ENCODE assay signal across 20 cellular contexts in genomic region chr4:13238936-13239335, GRCh38.
"Had no signal": no experiment of that assay in that cellular context is flagged by ENCODE, and none has a peak within 500 bp of the region (broad histone marks: within the 10 kb centered on the region; RNA-seq: fewer than 3 reads in every experiment).

No MANE protein-coding gene starts in this region.

- DNase-seq: activated CD4-positive, alpha-beta T cell treated with anti-CD3 and anti-CD28 coated beads for 4 hours; activated CD8-positive, alpha-beta memory T cell treated with anti-CD3 and anti-CD28 coated beads, Interleukin-2, amount 50 U/mL, for 48 hours; activated CD8-positive, alpha-beta T cell treated with anti-CD3 and anti-CD28 coated beads, Interleukin-2, amount 10 ng/mL, durations not matched to agents 7 days and 5 days; activated naive CD4-positive, alpha-beta T cell treated with anti-CD3 and anti-CD28 coated beads, Interleukin-2, amount 50 U/mL, for 16 hours; activated naive CD8-positive, alpha-beta T cell treated with anti-CD3 and anti-CD28 coated beads, Interleukin-2, amount 10 ng/mL, durations not matched to agents 7 days and 5 days; activated T-cell treated with anti-CD3 and anti-CD28 coated beads, Interleukin-2, amount 50 U/mL, for 1 hour; adrenal gland; anterior cingulate cortex; cerebellar nuclear complex; Kasumi-1; NCI-H1048; NCI-H146; NCI-H187 treated with DMSO at 0.1 percent for 48 hours; NCI-H446; NCI-H82; PC-9; T-helper 1 cell; WERI-Rb-1 had no signal

- FAIRE-seq: colon had no signal

- ATAC-seq: activated CD4-positive, CD25-positive, alpha-beta regulatory T cell treated with anti-CD3 and anti-CD28 coated beads, Interleukin-2, amount 50 U/mL, for 24 hours; activated CD8-positive, alpha-beta T cell treated with anti-CD3 and anti-CD28 coated beads, Interleukin-2, amount 10 ng/mL, durations not matched to agents 7 days and 5 days had no signal
